In genomic region chr3:46970391-46971091, GRCh38 we compare ENCODE assay signal across 10 cellular contexts. TPM values are rescaled to one million over a fixed set of nuclear protein-coding genes. Genes with fewer than 3 reads are reported as not detected.
DNase-seq lines count a peak whose midpoint lies in the region; ATAC-seq and TF ChIP-seq lines count a peak whose summit lies in the region.
"Had no signal": no experiment of that assay in that cellular context is flagged by ENCODE, and none has a peak within 500 bp of the region (broad histone marks: within the 10 kb centered on the region; RNA-seq: fewer than 3 reads in every experiment).

No MANE protein-coding gene starts in this region.

- H3K27me3 Mint-ChIP-seq in naive thymus-derived CD8-positive, alpha-beta T cell: no peaks in the 10 kb centered on the region

- H3K79me2 ChIP-seq in OCI-LY1 (ENCODE audit: insufficient read depth, low read length): peaks cover 98% of the 10 kb centered on the region

- TF ChIP-seq CTCF in OCI-LY1 (IDR thresholded peaks at IDR 0.05; ENCODE audit: low read length) (no peak), esophagus squamous epithelium (IDR thresholded peaks at IDR 0.05) (no peak)

- 13 to 34% methylated on average over 2 to 3 of the region's 3 CpGs for WGBS in esophagus squamous epithelium, 2 donors

- no peak for TF ChIP-seq POLR2A in esophagus squamous epithelium (IDR thresholded peaks at IDR 0.05)

- H4K20me1 ChIP-seq in BLaER1 (peaks cover 100% of the 10 kb centered on the region), OCI-LY1 (ENCODE audit: insufficient read depth, low read length) (no peaks in the 10 kb centered on the region; the same call in 1 of the 2 replicates)

- no peaks in the 10 kb centered on the region; the same call in 1 of the 2 replicates for H3F3A ChIP-seq in OCI-LY1 (ENCODE audit: insufficient read depth, low read length)

- H3K4me2 ChIP-seq in BLaER1 (peak overlapping the region; percentile 72), OCI-LY1 (ENCODE audit: low read length) (peak overlapping the region; percentile 46; the same call in 1 of the 2 replicates)

- no peak overlapping the region for H2AFZ ChIP-seq in OCI-LY1 (ENCODE audit: low read length)

- H3K27me3 ChIP-seq in BLaER1: no peaks in the 10 kb centered on the region
- H3K27me3 ChIP-seq in OCI-LY1 (ENCODE audit: insufficient read depth, low read length): no peaks in the 10 kb centered on the region
- no peaks in the 10 kb centered on the region for H3K27me3 ChIP-seq in esophagus squamous epithelium
- H3K27me3 ChIP-seq: tibial nerve had no signal

- H3K9me3 Mint-ChIP-seq in naive thymus-derived CD8-positive, alpha-beta T cell: no peaks in the 10 kb centered on the region

- H3K36me3 ChIP-seq in BLaER1 (peaks cover 66% of the 10 kb centered on the region), OCI-LY1 (ENCODE audit: insufficient read depth, low read length) (peaks cover 40% of the 10 kb centered on the region; the same call in 1 of the 2 replicates), esophagus squamous epithelium (peaks cover 0 to 41% (median 0%) of the 10 kb centered on the region in 3 donors)

- H3K27ac ChIP-seq in BLaER1: no peak overlapping the region
- peak overlapping the region; percentile 70 for H3K27ac ChIP-seq in OCI-LY1 (ENCODE audit: low read depth, low read length, poor library complexity, severe bottlenecking)
- H3K27ac ChIP-seq in esophagus squamous epithelium: peak overlapping the region; percentile 16 to 58 (median 40)

- H3K9me3 ChIP-seq in BLaER1: peaks cover 11% of the 10 kb centered on the region
- no peaks in the 10 kb centered on the region for H3K9me3 ChIP-seq in OCI-LY1 (ENCODE audit: low read length)
- no peaks in the 10 kb centered on the region for H3K9me3 ChIP-seq in esophagus squamous epithelium
- H3K9me3 ChIP-seq: tibial nerve had no signal

- H3K4me3 Mint-ChIP-seq in naive thymus-derived CD8-positive, alpha-beta T cell: peak overlapping the region in 7 of 10 donors; percentile 14 to 79 (median 72)

- intact Hi-C loops in esophagus squamous epithelium (cut with DNase I): no loop called here

- peak overlapping the region in 9 of 10 donors; percentile 19 to 89 (median 76) for H3K27ac Mint-ChIP-seq in naive thymus-derived CD8-positive, alpha-beta T cell

- ATAC-seq in naive thymus-derived CD8-positive, alpha-beta T cell: no peak
- no peak for ATAC-seq in HG03442 (IDR thresholded peaks at IDR 0.05; ENCODE audit: unreplicated experiment)

- no peak for DNase-seq in esophagus squamous epithelium (lab: John Stamatoyannopoulos, UW)
- peak in 1 of 10 donors; percentile 55 for DNase-seq in naive thymus-derived CD8-positive, alpha-beta T cell
- DNase-seq in SW480 (ENCODE audit: low spot score): no peak
- DNase-seq in NCI-H1930 (lab: John Stamatoyannopoulos, UW): no peak
- no peak for DNase-seq in T1000 (lab: John Stamatoyannopoulos, UW)
- DNase-seq: NCI-H1417 treated with DMSO at 0.1 percent for 48 hours had no signal

- peaks cover 54 to 94% (median 91%) of the 10 kb centered on the region in 4 donors for H3K4me1 Mint-ChIP-seq in naive thymus-derived CD8-positive, alpha-beta T cell

- no peak overlapping the region for H3K4me3 ChIP-seq in BLaER1
- no peak overlapping the region for H3K4me3 ChIP-seq in OCI-LY1 (ENCODE audit: low read depth, low read length, poor library complexity, severe bottlenecking)
- H3K4me3 ChIP-seq in esophagus squamous epithelium: no peak overlapping the region
- H3K4me3 ChIP-seq: tibial nerve had no signal

- H3K36me3 Mint-ChIP-seq in naive thymus-derived CD8-positive, alpha-beta T cell: peaks cover 0 to 60% (median 4%) of the 10 kb centered on the region in 3 donors

- H3K9me2 ChIP-seq in OCI-LY1 (ENCODE audit: low read depth, low read length): no peaks in the 10 kb centered on the region

- H3K9ac ChIP-seq in BLaER1: peak overlapping the region; percentile 24; the same call in 1 of the 2 replicates
- no peak overlapping the region for H3K9ac ChIP-seq in OCI-LY1 (ENCODE audit: low read length)

- POLR2A ChIA-PET in naive thymus-derived CD8-positive, alpha-beta T cell (lab: Charles Lee): interaction anchor here (0.7 to 1.0 kb wide), 4 partner anchors 27 to 1117 kb away, joined by 3 to 4 read pairs (median 3); no protein-coding TSS in a partner anchor

- H3K4me1 ChIP-seq in BLaER1 (peaks cover 83% of the 10 kb centered on the region), OCI-LY1 (ENCODE audit: insufficient read depth, low read length, severe bottlenecking) (peaks cover 95% of the 10 kb centered on the region), esophagus squamous epithelium (peaks cover 50 to 100% (median 56%) of the 10 kb centered on the region in 3 donors)

RNA-seq across cellular contexts. Expression of gene CCDC12, which starts 6.0 kb away (rescaled TPM):
- total RNA-seq in esophagus squamous epithelium: 10 to 100 TPM; 55.5 to 87.5 (median 67.5) TPM
- total RNA-seq in naive thymus-derived CD8-positive, alpha-beta T cell: 10 to 100 TPM; 58.8 to 59.5 TPM
- 100 to 1,000 TPM in 2 of 3 donors, 10 to 100 TPM in 1; 81.9 to 106 (median 106) TPM for polyA plus RNA-seq in naive thymus-derived CD8-positive, alpha-beta T cell

RNA-seq across cellular contexts. Expression of gene NBEAL2, which starts 8.9 kb away (rescaled TPM):
- total RNA-seq in esophagus squamous epithelium: 100 to 1,000 TPM; 128 to 297 (median 185) TPM
- total RNA-seq in naive thymus-derived CD8-positive, alpha-beta T cell: 10 to 100 TPM; 40.7 to 46.0 TPM
- 1 to 10 TPM in 2 of 3 donors, under 1 TPM in 1; 0.89 to 2.8 (median 1.9) TPM for polyA plus RNA-seq in naive thymus-derived CD8-positive, alpha-beta T cell
